Comparison of ENCODE assay signal across 1 cellular context in the genomic region with DNA sequence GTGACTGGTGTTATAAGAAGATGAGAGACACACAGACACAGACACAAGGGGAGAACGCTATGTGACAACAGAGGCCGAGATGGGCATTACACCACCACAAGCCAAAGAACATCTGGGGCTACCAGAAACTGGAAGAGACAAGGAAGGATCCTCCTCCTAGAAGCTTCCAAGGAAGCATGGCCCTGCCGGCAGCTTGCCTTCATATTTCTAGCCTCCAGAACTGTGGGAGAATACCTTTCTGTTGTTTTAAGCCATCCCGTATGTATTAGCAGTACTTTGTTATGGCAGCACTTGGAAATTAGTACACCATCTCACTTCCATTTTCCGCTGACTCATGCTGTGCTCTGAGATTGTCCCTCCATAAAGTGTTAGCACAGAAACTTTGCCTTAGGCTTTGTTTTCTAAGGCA.
A peak's percentile ranks its signal among the peaks of the same experiment; 100 is the strongest.
TF ChIP-seq lines count a peak whose summit lies in the region.

No MANE protein-coding gene starts in this region.

TF ChIP-seq in K562, 482 proteins besides CTCF, POLR2A, EP300 and RAD21 (continued from another document and continues in another):
- TF ChIP-seq, protein P1, sequence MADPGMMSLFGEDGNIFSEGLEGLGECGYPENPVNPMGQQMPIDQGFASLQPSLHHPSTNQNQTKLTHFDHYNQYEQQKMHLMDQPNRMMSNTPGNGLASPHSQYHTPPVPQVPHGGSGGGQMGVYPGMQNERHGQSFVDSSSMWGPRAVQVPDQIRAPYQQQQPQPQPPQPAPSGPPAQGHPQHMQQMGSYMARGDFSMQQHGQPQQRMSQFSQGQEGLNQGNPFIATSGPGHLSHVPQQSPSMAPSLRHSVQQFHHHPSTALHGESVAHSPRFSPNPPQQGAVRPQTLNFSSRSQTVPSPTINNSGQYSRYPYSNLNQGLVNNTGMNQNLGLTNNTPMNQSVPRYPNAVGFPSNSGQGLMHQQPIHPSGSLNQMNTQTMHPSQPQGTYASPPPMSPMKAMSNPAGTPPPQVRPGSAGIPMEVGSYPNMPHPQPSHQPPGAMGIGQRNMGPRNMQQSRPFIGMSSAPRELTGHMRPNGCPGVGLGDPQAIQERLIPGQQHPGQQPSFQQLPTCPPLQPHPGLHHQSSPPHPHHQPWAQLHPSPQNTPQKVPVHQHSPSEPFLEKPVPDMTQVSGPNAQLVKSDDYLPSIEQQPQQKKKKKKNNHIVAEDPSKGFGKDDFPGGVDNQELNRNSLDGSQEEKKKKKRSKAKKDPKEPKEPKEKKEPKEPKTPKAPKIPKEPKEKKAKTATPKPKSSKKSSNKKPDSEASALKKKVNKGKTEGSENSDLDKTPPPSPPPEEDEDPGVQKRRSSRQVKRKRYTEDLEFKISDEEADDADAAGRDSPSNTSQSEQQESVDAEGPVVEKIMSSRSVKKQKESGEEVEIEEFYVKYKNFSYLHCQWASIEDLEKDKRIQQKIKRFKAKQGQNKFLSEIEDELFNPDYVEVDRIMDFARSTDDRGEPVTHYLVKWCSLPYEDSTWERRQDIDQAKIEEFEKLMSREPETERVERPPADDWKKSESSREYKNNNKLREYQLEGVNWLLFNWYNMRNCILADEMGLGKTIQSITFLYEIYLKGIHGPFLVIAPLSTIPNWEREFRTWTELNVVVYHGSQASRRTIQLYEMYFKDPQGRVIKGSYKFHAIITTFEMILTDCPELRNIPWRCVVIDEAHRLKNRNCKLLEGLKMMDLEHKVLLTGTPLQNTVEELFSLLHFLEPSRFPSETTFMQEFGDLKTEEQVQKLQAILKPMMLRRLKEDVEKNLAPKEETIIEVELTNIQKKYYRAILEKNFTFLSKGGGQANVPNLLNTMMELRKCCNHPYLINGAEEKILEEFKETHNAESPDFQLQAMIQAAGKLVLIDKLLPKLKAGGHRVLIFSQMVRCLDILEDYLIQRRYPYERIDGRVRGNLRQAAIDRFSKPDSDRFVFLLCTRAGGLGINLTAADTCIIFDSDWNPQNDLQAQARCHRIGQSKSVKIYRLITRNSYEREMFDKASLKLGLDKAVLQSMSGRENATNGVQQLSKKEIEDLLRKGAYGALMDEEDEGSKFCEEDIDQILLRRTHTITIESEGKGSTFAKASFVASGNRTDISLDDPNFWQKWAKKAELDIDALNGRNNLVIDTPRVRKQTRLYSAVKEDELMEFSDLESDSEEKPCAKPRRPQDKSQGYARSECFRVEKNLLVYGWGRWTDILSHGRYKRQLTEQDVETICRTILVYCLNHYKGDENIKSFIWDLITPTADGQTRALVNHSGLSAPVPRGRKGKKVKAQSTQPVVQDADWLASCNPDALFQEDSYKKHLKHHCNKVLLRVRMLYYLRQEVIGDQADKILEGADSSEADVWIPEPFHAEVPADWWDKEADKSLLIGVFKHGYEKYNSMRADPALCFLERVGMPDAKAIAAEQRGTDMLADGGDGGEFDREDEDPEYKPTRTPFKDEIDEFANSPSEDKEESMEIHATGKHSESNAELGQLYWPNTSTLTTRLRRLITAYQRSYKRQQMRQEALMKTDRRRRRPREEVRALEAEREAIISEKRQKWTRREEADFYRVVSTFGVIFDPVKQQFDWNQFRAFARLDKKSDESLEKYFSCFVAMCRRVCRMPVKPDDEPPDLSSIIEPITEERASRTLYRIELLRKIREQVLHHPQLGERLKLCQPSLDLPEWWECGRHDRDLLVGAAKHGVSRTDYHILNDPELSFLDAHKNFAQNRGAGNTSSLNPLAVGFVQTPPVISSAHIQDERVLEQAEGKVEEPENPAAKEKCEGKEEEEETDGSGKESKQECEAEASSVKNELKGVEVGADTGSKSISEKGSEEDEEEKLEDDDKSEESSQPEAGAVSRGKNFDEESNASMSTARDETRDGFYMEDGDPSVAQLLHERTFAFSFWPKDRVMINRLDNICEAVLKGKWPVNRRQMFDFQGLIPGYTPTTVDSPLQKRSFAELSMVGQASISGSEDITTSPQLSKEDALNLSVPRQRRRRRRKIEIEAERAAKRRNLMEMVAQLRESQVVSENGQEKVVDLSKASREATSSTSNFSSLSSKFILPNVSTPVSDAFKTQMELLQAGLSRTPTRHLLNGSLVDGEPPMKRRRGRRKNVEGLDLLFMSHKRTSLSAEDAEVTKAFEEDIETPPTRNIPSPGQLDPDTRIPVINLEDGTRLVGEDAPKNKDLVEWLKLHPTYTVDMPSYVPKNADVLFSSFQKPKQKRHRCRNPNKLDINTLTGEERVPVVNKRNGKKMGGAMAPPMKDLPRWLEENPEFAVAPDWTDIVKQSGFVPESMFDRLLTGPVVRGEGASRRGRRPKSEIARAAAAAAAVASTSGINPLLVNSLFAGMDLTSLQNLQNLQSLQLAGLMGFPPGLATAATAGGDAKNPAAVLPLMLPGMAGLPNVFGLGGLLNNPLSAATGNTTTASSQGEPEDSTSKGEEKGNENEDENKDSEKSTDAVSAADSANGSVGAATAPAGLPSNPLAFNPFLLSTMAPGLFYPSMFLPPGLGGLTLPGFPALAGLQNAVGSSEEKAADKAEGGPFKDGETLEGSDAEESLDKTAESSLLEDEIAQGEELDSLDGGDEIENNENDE (IDR thresholded peaks at IDR 0.05; ENCODE audit: low read depth, low read length): no peak
- TF ChIP-seq E2F3 (CRISPR knock-in tag; IDR thresholded peaks at IDR 0.05) (no peak), ZNF175 (CRISPR knock-in tag; IDR thresholded peaks at IDR 0.05; ENCODE audit: low read depth) (peak; percentile 59; the same call in 1 of the 2 replicates), TCFL5 (CRISPR knock-in tag; conservative IDR thresholded peaks at IDR 0.05) (no peak), ZNF778 (CRISPR knock-in tag; IDR thresholded peaks at IDR 0.05) (no peak), ZNF561 (CRISPR knock-in tag; conservative IDR thresholded peaks at IDR 0.05) (no peak), CREM (IDR thresholded peaks at IDR 0.05; ENCODE audit: low read depth) (0 out of 2 replicates have a peak, but pooled peaks have one; percentile 7), NCOA4 (IDR thresholded peaks at IDR 0.05; ENCODE audit: partially characterized antibody) (no peak), C11orf30 (IDR thresholded peaks at IDR 0.05; ENCODE audit: low read depth) (peak; percentile 99), ETV1 (tag; conservative IDR thresholded peaks at IDR 0.05; ENCODE audit: low read depth) (no peak), CBFA2T2 (conservative IDR thresholded peaks at IDR 0.05) (no peak), SP2 (IDR thresholded peaks at IDR 0.05; ENCODE audit: extremely low read depth, low read depth, low read length, poor library complexity, severe bottlenecking) (no peak), TOE1 (IDR thresholded peaks at IDR 0.05; ENCODE audit: borderline replicate concordance) (peak; percentile 38; the same call in 1 of the 2 replicates), TOE1 (CRISPR knock-in tag; IDR thresholded peaks at IDR 0.05; ENCODE audit: borderline replicate concordance, low read depth) (no peak), ARID2 (IDR thresholded peaks at IDR 0.05) (no peak), GATAD2B (IDR thresholded peaks at IDR 0.05; ENCODE audit: borderline replicate concordance) (no peak; the same call in 1 of the 2 replicates), KLF10 (CRISPR knock-in tag; IDR thresholded peaks at IDR 0.05) (no peak), ZSCAN29 (IDR thresholded peaks at IDR 0.05) (no peak), EP400 (IDR thresholded peaks at IDR 0.05) (peak; percentile 33; the same call in 1 of the 2 replicates), ZBTB8A (IDR thresholded peaks at IDR 0.05; ENCODE audit: partially characterized antibody) (no peak), MCM7 (IDR thresholded peaks at IDR 0.05) (no peak), BRD9 (IDR thresholded peaks at IDR 0.05; ENCODE audit: low read depth, partially characterized antibody) (no peak), NFE2 (IDR thresholded peaks at IDR 0.05; ENCODE audit: low read depth) (peak; percentile 100), ZNF551 (CRISPR knock-in tag; IDR thresholded peaks at IDR 0.05) (no peak), TCF7 (IDR thresholded peaks at IDR 0.05; ENCODE audit: borderline replicate concordance) (no peak), ZNF134 (CRISPR knock-in tag; conservative IDR thresholded peaks at IDR 0.05) (no peak), CBX8 (IDR thresholded peaks at IDR 0.05; ENCODE audit: borderline replicate concordance, extremely low read depth, low read depth, low read length, poor library complexity, severe bottlenecking) (no peak), DPF2 (IDR thresholded peaks at IDR 0.05) (peak; percentile 85), ARHGAP35 (IDR thresholded peaks at IDR 0.05; ENCODE audit: partially characterized antibody) (no peak), ZNF408 (CRISPR knock-in tag; IDR thresholded peaks at IDR 0.05; ENCODE audit: low read depth) (no peak), SMAD4 (CRISPR knock-in tag; conservative IDR thresholded peaks at IDR 0.05) (peak; percentile 34; the same call in 1 of the 2 replicates), FIP1L1 (IDR thresholded peaks at IDR 0.05; ENCODE audit: low read depth, low read length, poor library complexity, severe bottlenecking) (no peak), PRPF4 (IDR thresholded peaks at IDR 0.05; ENCODE audit: insufficient read depth, low read depth, low read length, poor library complexity, severe bottlenecking) (no peak), RBM14 (IDR thresholded peaks at IDR 0.05; ENCODE audit: borderline replicate concordance, insufficient read depth, low read depth, low read length) (no peak)
- TF ChIP-seq, protein P2, sequence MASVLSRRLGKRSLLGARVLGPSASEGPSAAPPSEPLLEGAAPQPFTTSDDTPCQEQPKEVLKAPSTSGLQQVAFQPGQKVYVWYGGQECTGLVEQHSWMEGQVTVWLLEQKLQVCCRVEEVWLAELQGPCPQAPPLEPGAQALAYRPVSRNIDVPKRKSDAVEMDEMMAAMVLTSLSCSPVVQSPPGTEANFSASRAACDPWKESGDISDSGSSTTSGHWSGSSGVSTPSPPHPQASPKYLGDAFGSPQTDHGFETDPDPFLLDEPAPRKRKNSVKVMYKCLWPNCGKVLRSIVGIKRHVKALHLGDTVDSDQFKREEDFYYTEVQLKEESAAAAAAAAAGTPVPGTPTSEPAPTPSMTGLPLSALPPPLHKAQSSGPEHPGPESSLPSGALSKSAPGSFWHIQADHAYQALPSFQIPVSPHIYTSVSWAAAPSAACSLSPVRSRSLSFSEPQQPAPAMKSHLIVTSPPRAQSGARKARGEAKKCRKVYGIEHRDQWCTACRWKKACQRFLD (CRISPR knock-in tag; IDR thresholded peaks at IDR 0.05): no peak
- TF ChIP-seq, protein P3, sequence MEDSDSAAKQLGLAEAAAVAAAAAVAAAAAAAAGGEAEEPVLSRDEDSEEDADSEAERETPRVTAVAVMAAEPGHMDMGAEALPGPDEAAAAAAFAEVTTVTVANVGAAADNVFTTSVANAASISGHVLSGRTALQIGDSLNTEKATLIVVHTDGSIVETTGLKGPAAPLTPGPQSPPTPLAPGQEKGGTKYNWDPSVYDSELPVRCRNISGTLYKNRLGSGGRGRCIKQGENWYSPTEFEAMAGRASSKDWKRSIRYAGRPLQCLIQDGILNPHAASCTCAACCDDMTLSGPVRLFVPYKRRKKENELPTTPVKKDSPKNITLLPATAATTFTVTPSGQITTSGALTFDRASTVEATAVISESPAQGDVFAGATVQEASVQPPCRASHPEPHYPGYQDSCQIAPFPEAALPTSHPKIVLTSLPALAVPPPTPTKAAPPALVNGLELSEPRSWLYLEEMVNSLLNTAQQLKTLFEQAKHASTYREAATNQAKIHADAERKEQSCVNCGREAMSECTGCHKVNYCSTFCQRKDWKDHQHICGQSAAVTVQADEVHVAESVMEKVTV (CRISPR knock-in tag; IDR thresholded peaks at IDR 0.05): peak; percentile 23; the same call in 1 of the 2 replicates
- TF ChIP-seq, protein P4, sequence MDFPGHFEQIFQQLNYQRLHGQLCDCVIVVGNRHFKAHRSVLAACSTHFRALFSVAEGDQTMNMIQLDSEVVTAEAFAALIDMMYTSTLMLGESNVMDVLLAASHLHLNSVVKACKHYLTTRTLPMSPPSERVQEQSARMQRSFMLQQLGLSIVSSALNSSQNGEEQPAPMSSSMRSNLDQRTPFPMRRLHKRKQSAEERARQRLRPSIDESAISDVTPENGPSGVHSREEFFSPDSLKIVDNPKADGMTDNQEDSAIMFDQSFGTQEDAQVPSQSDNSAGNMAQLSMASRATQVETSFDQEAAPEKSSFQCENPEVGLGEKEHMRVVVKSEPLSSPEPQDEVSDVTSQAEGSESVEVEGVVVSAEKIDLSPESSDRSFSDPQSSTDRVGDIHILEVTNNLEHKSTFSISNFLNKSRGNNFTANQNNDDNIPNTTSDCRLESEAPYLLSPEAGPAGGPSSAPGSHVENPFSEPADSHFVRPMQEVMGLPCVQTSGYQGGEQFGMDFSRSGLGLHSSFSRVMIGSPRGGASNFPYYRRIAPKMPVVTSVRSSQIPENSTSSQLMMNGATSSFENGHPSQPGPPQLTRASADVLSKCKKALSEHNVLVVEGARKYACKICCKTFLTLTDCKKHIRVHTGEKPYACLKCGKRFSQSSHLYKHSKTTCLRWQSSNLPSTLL (IDR thresholded peaks at IDR 0.05): no peak
- TF ChIP-seq, protein P5, sequence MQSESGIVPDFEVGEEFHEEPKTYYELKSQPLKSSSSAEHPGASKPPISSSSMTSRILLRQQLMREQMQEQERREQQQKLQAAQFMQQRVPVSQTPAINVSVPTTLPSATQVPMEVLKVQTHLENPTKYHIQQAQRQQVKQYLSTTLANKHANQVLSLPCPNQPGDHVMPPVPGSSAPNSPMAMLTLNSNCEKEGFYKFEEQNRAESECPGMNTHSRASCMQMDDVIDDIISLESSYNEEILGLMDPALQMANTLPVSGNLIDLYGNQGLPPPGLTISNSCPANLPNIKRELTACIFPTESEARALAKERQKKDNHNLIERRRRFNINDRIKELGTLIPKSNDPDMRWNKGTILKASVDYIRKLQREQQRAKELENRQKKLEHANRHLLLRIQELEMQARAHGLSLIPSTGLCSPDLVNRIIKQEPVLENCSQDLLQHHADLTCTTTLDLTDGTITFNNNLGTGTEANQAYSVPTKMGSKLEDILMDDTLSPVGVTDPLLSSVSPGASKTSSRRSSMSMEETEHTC (IDR thresholded peaks at IDR 0.05): no peak
- TF ChIP-seq, protein P6, sequence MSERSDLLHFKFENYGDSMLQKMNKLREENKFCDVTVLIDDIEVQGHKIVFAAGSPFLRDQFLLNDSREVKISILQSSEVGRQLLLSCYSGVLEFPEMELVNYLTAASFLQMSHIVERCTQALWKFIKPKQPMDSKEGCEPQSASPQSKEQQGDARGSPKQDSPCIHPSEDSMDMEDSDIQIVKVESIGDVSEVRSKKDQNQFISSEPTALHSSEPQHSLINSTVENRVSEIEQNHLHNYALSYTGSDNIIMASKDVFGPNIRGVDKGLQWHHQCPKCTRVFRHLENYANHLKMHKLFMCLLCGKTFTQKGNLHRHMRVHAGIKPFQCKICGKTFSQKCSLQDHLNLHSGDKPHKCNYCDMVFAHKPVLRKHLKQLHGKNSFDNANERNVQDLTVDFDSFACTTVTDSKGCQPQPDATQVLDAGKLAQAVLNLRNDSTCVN (CRISPR knock-in tag; IDR thresholded peaks at IDR 0.05): no peak
- TF ChIP-seq, protein P7, sequence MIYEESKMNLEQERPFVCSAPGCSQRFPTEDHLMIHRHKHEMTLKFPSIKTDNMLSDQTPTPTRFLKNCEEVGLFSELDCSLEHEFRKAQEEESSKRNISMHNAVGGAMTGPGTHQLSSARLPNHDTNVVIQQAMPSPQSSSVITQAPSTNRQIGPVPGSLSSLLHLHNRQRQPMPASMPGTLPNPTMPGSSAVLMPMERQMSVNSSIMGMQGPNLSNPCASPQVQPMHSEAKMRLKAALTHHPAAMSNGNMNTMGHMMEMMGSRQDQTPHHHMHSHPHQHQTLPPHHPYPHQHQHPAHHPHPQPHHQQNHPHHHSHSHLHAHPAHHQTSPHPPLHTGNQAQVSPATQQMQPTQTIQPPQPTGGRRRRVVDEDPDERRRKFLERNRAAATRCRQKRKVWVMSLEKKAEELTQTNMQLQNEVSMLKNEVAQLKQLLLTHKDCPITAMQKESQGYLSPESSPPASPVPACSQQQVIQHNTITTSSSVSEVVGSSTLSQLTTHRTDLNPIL (CRISPR knock-in tag; IDR thresholded peaks at IDR 0.05): no peak
- TF ChIP-seq, protein P8, sequence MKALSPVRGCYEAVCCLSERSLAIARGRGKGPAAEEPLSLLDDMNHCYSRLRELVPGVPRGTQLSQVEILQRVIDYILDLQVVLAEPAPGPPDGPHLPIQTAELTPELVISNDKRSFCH (CRISPR knock-in tag; IDR thresholded peaks at IDR 0.05): no peak
- TF ChIP-seq, protein P8 (tag; IDR thresholded peaks at IDR 0.05): no peak
